1 cellular context compared by ENCODE assay signal in genomic region chr14:74019408-74019714, GRCh38.
A peak's percentile ranks its signal among the peaks of the same experiment; 100 is the strongest.
TF ChIP-seq lines count a peak whose summit lies in the region.

No MANE protein-coding gene starts in this region.

TF ChIP-seq in K562, 482 proteins besides CTCF, POLR2A, EP300 and RAD21 (continued from another document and continues in another):
- TF ChIP-seq NKRF (IDR thresholded peaks at IDR 0.05; ENCODE audit: borderline replicate concordance), result peak; percentile 81; the same call in 1 of the 2 replicates
- TF ChIP-seq ZBTB43 (CRISPR knock-in tag; IDR thresholded peaks at IDR 0.05), result peak; percentile 41; the same call in 1 of the 2 replicates
- no peak for TF ChIP-seq FOXM1 (IDR thresholded peaks at IDR 0.05; ENCODE audit: low read depth)
- no peak for TF ChIP-seq FOXM1 (CRISPR knock-in tag; IDR thresholded peaks at IDR 0.05; ENCODE audit: low read depth)
- no peak for TF ChIP-seq TOE1 (IDR thresholded peaks at IDR 0.05; ENCODE audit: borderline replicate concordance)
- TF ChIP-seq TOE1 (CRISPR knock-in tag; IDR thresholded peaks at IDR 0.05; ENCODE audit: borderline replicate concordance, low read depth), result no peak
- peak in 1 of 2 experiments; percentile 84; a peak in 2 of 4 replicates for TF ChIP-seq HDAC1 (IDR thresholded peaks at IDR 0.05)
- no peak for TF ChIP-seq IFI16 (CRISPR knock-in tag; IDR thresholded peaks at IDR 0.05)
- no peak for TF ChIP-seq ZNF584 (CRISPR knock-in tag; IDR thresholded peaks at IDR 0.05; ENCODE audit: low read depth)
- no peak for TF ChIP-seq LARP7 (IDR thresholded peaks at IDR 0.05)
- TF ChIP-seq FOXO4 (CRISPR knock-in tag; IDR thresholded peaks at IDR 0.05), result no peak
- TF ChIP-seq SOX6 (IDR thresholded peaks at IDR 0.05), result no peak
- no peak for TF ChIP-seq ATF3 (IDR thresholded peaks at IDR 0.05)
- no peak for TF ChIP-seq ATF3 (CRISPR knock-in tag; conservative IDR thresholded peaks at IDR 0.05)
- TF ChIP-seq ARHGAP35 (IDR thresholded peaks at IDR 0.05; ENCODE audit: partially characterized antibody), result no peak
- TF ChIP-seq NFRKB (IDR thresholded peaks at IDR 0.05; ENCODE audit: low read depth), result no peak
- TF ChIP-seq ZNF695 (CRISPR knock-in tag; IDR thresholded peaks at IDR 0.05), result no peak
- no peak for TF ChIP-seq GTF2B (IDR thresholded peaks at IDR 0.05; ENCODE audit: extremely low read depth, insufficient read length)
- no peak for TF ChIP-seq TRIM28 (IDR thresholded peaks at IDR 0.05)
- no peak for TF ChIP-seq NBN (IDR thresholded peaks at IDR 0.05; ENCODE audit: low read depth)
- no peak for TF ChIP-seq CBX2 (IDR thresholded peaks at IDR 0.05; ENCODE audit: insufficient read depth, low read length, poor library complexity, severe bottlenecking)
- TF ChIP-seq RUNX1 (IDR thresholded peaks at IDR 0.05; ENCODE audit: low read depth), result no peak
- no peak for TF ChIP-seq STAT5B (CRISPR knock-in tag; IDR thresholded peaks at IDR 0.05)
- no peak for TF ChIP-seq CBX8 (IDR thresholded peaks at IDR 0.05; ENCODE audit: borderline replicate concordance, extremely low read depth, low read depth, low read length, poor library complexity, severe bottlenecking)
- no peak for TF ChIP-seq HCFC1 (IDR thresholded peaks at IDR 0.05; ENCODE audit: low read depth, low read length)
- no peak for TF ChIP-seq ZNF316 (IDR thresholded peaks at IDR 0.05)
- no peak for TF ChIP-seq RREB1 (CRISPR knock-in tag; IDR thresholded peaks at IDR 0.05)
- no peak for TF ChIP-seq RBM25 (IDR thresholded peaks at IDR 0.05; ENCODE audit: low read depth, low read length, severe bottlenecking)
- no peak for TF ChIP-seq ETV5 (CRISPR knock-in tag; IDR thresholded peaks at IDR 0.05; ENCODE audit: low read depth)
- no peak for TF ChIP-seq TAL1 (IDR thresholded peaks at IDR 0.05)
- no peak for TF ChIP-seq MEF2A (IDR thresholded peaks at IDR 0.05; ENCODE audit: control insufficient read depth, low read depth, low read length)
- TF ChIP-seq STAG1 (CRISPR knock-in tag; IDR thresholded peaks at IDR 0.05; ENCODE audit: borderline replicate concordance), result no peak
- no peak for TF ChIP-seq TCF15 (CRISPR knock-in tag; IDR thresholded peaks at IDR 0.05)
- TF ChIP-seq YY1 (IDR thresholded peaks at IDR 0.05; ENCODE audit: borderline replicate concordance in 1 of 3, control insufficient read depth in 1 of 3, extremely low read depth in 1 of 3, insufficient read depth in 3 of 3, insufficient read length in 1 of 3, insufficient replicate concordance in 2 of 3, low read depth in 1 of 3, low read length in 2 of 3), result peak in 1 of 3 experiments; percentile 3
- no peak for TF ChIP-seq ZNF76 (CRISPR knock-in tag; IDR thresholded peaks at IDR 0.05; ENCODE audit: borderline replicate concordance)
- no peak for TF ChIP-seq CHD4 (IDR thresholded peaks at IDR 0.05; ENCODE audit: insufficient read depth, insufficient replicate concordance, low read depth, low read length, poor library complexity, severe bottlenecking)
- TF ChIP-seq CCAR2 (IDR thresholded peaks at IDR 0.05; ENCODE audit: low read depth, low read length), result no peak
- no peak; the same call in none of the 2 replicates for TF ChIP-seq MXI1 (IDR thresholded peaks at IDR 0.05; ENCODE audit: low read depth, low read length)
- peak; percentile 66 for TF ChIP-seq SAP30 (IDR thresholded peaks at IDR 0.05; ENCODE audit: borderline replicate concordance, insufficient read depth, low read depth, low read length, poor library complexity, severe bottlenecking)
- TF ChIP-seq RBM17 (IDR thresholded peaks at IDR 0.05; ENCODE audit: borderline replicate concordance, low read depth, low read length), result no peak
- TF ChIP-seq DNMT1 (IDR thresholded peaks at IDR 0.05), result no peak
- TF ChIP-seq RBBP5 (IDR thresholded peaks at IDR 0.05; ENCODE audit: borderline replicate concordance, insufficient read depth, low read length, poor library complexity, severe bottlenecking), result no peak
- no peak for TF ChIP-seq NFYB (IDR thresholded peaks at IDR 0.05; ENCODE audit: extremely low read depth, insufficient read length)
- no peak for TF ChIP-seq ZNF592 (IDR thresholded peaks at IDR 0.05)
- no peak for TF ChIP-seq ZNF395 (CRISPR knock-in tag; IDR thresholded peaks at IDR 0.05)
- TF ChIP-seq ZNF23 (CRISPR knock-in tag; IDR thresholded peaks at IDR 0.05), result no peak
- TF ChIP-seq CBFA2T2 (conservative IDR thresholded peaks at IDR 0.05), result no peak
- TF ChIP-seq WHSC1 (IDR thresholded peaks at IDR 0.05; ENCODE audit: low read length), result no peak
- TF ChIP-seq ESRRB (CRISPR knock-in tag; IDR thresholded peaks at IDR 0.05; ENCODE audit: borderline replicate concordance), result no peak
- TF ChIP-seq CHD1 (IDR thresholded peaks at IDR 0.05; ENCODE audit: low read length), result no peak
- no peak for TF ChIP-seq KLF16 (IDR thresholded peaks at IDR 0.05)
- no peak for TF ChIP-seq EHMT2 (IDR thresholded peaks at IDR 0.05)
